In genomic region chr3:86793786-86794185, GRCh38 we compare ENCODE assay signal across 10 cellular contexts.
A peak's percentile ranks its signal among the peaks of the same experiment; 100 is the strongest.
DNase-seq lines count a peak whose midpoint lies in the region; ATAC-seq, FAIRE-seq and TF ChIP-seq lines count a peak whose summit lies in the region.
"Had no signal": no experiment of that assay in that cellular context is flagged by ENCODE, and none has a peak within 500 bp of the region (broad histone marks: within the 10 kb centered on the region; RNA-seq: fewer than 3 reads in every experiment).

No MANE protein-coding gene starts in this region.

- H3K4me3 ChIP-seq in adipocyte (ENCODE audit: low read length) (peak overlapping the region; percentile 80), right atrium auricular region (no peak overlapping the region), skeletal muscle cell (ENCODE audit: low read depth, low read length) (no peak overlapping the region)

- peak overlapping the region; percentile 89 for H3K9ac ChIP-seq in adipocyte (ENCODE audit: low read length)

- H3K27ac ChIP-seq in right atrium auricular region = peak overlapping the region; percentile 63 to 69

- peak; percentile 97 for FAIRE-seq in H54 (lab: Jason Lieb, UNC)
- FAIRE-seq: GM18507 had no signal

- H3K4me1 ChIP-seq in adipocyte (ENCODE audit: control insufficient read depth, insufficient read depth, low read length) (peaks cover 25% of the 10 kb centered on the region), right atrium auricular region (peaks cover 0 to 4% of the 10 kb centered on the region in 2 donors)

- TF ChIP-seq CTCF in right atrium auricular region (IDR thresholded peaks at IDR 0.05) = no peak

- TF ChIP-seq POLR2A in H54 (IDR thresholded peaks at IDR 0.05; ENCODE audit: low read depth, low read length) = no peak

- no peaks in the 10 kb centered on the region for H3K27me3 ChIP-seq in adipocyte (replicated peaks; ENCODE audit: control insufficient read depth, insufficient read depth, low read length)
- no peaks in the 10 kb centered on the region for H3K27me3 ChIP-seq in right atrium auricular region

- no peak for ATAC-seq in HG02798 (IDR thresholded peaks at IDR 0.05; ENCODE audit: poor library complexity, unreplicated experiment)
- ATAC-seq: left colon had no signal

- DNase-seq in H54 (ENCODE audit: insufficient read length, low spot score) = peak; percentile 10
- DNase-seq in adipocyte (ENCODE audit: low read depth) = peak; percentile 92
- no peak for DNase-seq in right atrium auricular region (ENCODE audit: low spot score)
- DNase-seq in skeletal muscle cell (ENCODE audit: low read depth) = peak; percentile 94
- no peak for DNase-seq in inferior parietal cortex (ENCODE audit: extremely low spot score)
- no peak for DNase-seq in iPS-NIHi7 (ENCODE audit: extremely low spot score)
- no peak for DNase-seq in NCI-H524 (lab: John Stamatoyannopoulos, UW)
- DNase-seq: left colon had no signal

- H3K36me3 ChIP-seq in adipocyte (ENCODE audit: control insufficient read depth, insufficient read depth, low read length, severe bottlenecking) (no peaks in the 10 kb centered on the region), right atrium auricular region (no peaks in the 10 kb centered on the region)

- H3K9me3 ChIP-seq in adipocyte (ENCODE audit: control insufficient read depth, low read length) = no peaks in the 10 kb centered on the region
- H3K9me3 ChIP-seq in right atrium auricular region = no peaks in the 10 kb centered on the region

Comparison
In these comparisons a context has a peak if more than half of its experiments do, and no peak if none do; other contexts are left out.
1. DNase-seq: peak in H54 (single experiment), adipocyte (single experiment) and skeletal muscle cell (single experiment); none in right atrium auricular region (single experiment), inferior parietal cortex (single experiment), iPS-NIHi7 (single experiment) and NCI-H524 (0 of 2).